6 cellular contexts compared by ENCODE assay signal in genomic region chr3:108512671-108513070, GRCh38. TPM values are rescaled to one million over a fixed set of nuclear protein-coding genes. Genes with fewer than 3 reads are reported as not detected.
"Had no signal": no experiment of that assay in that cellular context is flagged by ENCODE, and none has a peak within 500 bp of the region (broad histone marks: within the 10 kb centered on the region; RNA-seq: fewer than 3 reads in every experiment).

No MANE protein-coding gene starts in this region.

- DNase-seq: H9, HCEC 1CT, KBM-7 had no signal

- H3K4me3 ChIP-seq: GM23338 had no signal

- H3K4me2 ChIP-seq: GM23338 had no signal

- H2AFZ ChIP-seq: GM23338 had no signal

RNA-seq across cellular contexts. Expression of gene MYH15, which starts 2.3 kb away (rescaled TPM):
- total RNA-seq: H1, HT-29 had no signal
